26 cellular contexts compared by ENCODE assay signal in genomic region chr5:90746119-90746518, GRCh38.
"Had no signal": no experiment of that assay in that cellular context is flagged by ENCODE, and none has a peak within 500 bp of the region (broad histone marks: within the 10 kb centered on the region; RNA-seq: fewer than 3 reads in every experiment).

No MANE protein-coding gene starts in this region.

- H3K4me1 ChIP-seq: stomach, suprapubic skin, testis, thyroid gland, tibial artery, tibial nerve, transverse colon, upper lobe of left lung, upper lobe of right lung, uterus, vagina had no signal

- DNase-seq: stimulated activated CD4-positive, alpha-beta T cell treated with anti-CD3 and anti-CD28 coated beads, Interleukin-2, amount 100 ng/mL, for 48 hours; stimulated activated CD4-positive, alpha-beta T cell treated with anti-CD3 and anti-CD28 coated beads, Interleukin-4, amount 100 ng/mL, for 1 hour; stimulated activated CD4-positive, alpha-beta T cell treated with anti-CD3 and anti-CD28 coated beads, Interleukin-4, amount 100 ng/mL, for 24 hours; stimulated activated CD4-positive, alpha-beta T cell treated with anti-CD3 and anti-CD28 coated beads, Interleukin-4, amount 100 ng/mL, for 4 hours; stimulated activated CD8-positive, alpha-beta memory T cell treated with anti-CD3 and anti-CD28 coated beads, Interleukin-4, amount 100 ng/mL, for 48 hours; stimulated activated naive B cell treated with anti-CD40 and anti-IgM and Interleukin-4, amounts not matched to agents 10 μg/mL and 1 μg/mL and 100 μg/mL, for 72 hours; stimulated activated naive CD4-positive, alpha-beta T cell; stimulated activated naive CD4-positive, alpha-beta T cell treated with Interleukin-2 at 50 U/mL for 16 hours; stimulated activated naive CD8-positive, alpha-beta T cell treated with anti-CD3 and anti-CD28 coated beads, Interleukin-15, amount 100 ng/mL, for 72 hours; stimulated activated naive CD8-positive, alpha-beta T cell treated with anti-CD3 and anti-CD28 coated beads, Interleukin-15, Interleukin-2, amounts not matched to agents 100 U/mL and 50 U/mL, for 24 hours; stomach; substantia nigra; testis; thyroid gland; tibial artery; transverse colon; trophoblast cell; upper lobe of left lung; upper lobe of right lung; uterus had no signal

- H3K9me3 ChIP-seq: stomach, suprapubic skin, testis, thoracic aorta, thyroid gland, tibial artery, tibial nerve, transverse colon, upper lobe of left lung, upper lobe of right lung, uterus, vagina had no signal

- H3K27ac ChIP-seq: stomach, suprapubic skin, testis, thoracic aorta, thyroid gland, tibial artery, tibial nerve, transverse colon, upper lobe of left lung, upper lobe of right lung, uterus, vagina had no signal

- ATAC-seq: stimulated activated effector memory CD8-positive, alpha-beta T cell treated with anti-CD3 and anti-CD28 coated beads, Interleukin-12 subunit alpha, Interleukin-12 subunit beta, amount 100 ng/mL, for 72 hours; stimulated activated memory B cell treated with anti-CD40 and anti-IgM and Interleukin-4, amounts not matched to agents 10 μg/mL and 1 μg/mL and 100 μg/mL, for 72 hours; stimulated activated naive B cell treated with anti-CD40 and anti-IgM and Interleukin-4, amounts not matched to agents 10 μg/mL and 1 μg/mL and 100 μg/mL, for 72 hours; stimulated activated naive CD8-positive, alpha-beta T cell treated with anti-CD3 and anti-CD28 coated beads, Interleukin-15, amount 100 ng/mL, for 72 hours; stimulated activated naive CD8-positive, alpha-beta T cell treated with anti-CD3 and anti-CD28 coated beads, Interleukin-15, Interleukin-2, amounts not matched to agents 100 U/mL and 50 U/mL, for 24 hours; upper lobe of right lung had no signal

- H3K4me3 ChIP-seq: stomach, suprapubic skin, testis, thoracic aorta, thyroid gland, tibial artery, tibial nerve, transverse colon, upper lobe of left lung, upper lobe of right lung, uterus, vagina had no signal

- H3K36me3 ChIP-seq: stomach, suprapubic skin, thoracic aorta, thyroid gland, tibial artery, tibial nerve, transverse colon, upper lobe of left lung, upper lobe of right lung, uterus, vagina had no signal

- H3K27me3 ChIP-seq: stomach, suprapubic skin, testis, thyroid gland, tibial artery, tibial nerve, transverse colon, upper lobe of left lung, upper lobe of right lung, uterus, vagina had no signal
